ENCODE assay signal across 8 cellular contexts in the genomic region with DNA sequence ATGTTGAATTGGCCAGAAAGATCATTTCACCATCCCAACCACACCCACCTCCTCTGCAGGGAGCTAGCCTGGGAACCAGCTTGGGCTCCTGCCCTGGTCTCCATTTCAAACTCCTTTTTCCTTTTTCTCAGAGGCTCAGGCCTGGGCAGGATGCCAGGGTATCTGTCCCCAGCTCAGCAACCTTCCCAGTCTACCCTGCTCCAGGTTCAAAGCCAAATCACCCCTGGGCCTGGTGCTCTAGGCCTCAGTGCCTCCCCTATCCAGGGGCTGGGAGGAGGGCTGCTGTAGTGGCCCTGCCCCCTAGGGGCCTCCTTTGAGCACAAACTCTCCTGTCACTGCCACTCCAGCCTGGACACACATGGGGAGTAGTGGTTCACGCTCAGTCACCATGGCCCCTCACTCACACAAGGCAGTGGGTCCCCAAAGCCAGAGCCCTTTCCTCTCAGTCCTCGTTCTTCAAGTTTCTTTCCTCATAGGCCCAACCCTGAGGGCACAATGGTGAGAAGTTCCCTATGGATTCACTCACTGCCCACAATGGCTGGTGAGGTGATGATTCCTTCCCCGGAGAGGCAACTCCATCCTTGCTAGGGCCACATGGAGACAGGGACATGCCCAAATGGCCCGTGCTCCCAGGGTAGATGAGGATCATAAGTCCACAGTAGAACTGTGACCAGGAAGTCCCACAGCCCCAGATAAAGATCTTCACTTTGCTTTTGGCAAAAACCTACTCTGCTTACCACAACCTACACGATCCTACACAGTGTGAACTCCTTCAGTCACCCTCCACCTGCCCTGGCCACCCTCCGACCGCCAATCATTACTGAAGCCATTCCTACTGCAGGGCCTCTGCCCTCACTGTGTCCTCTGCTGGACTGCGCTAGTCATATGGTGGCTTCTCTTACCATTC. TPM values are rescaled to one million over a fixed set of nuclear protein-coding genes. Genes with fewer than 3 reads are reported as not detected.
DNase-seq lines count a peak whose midpoint lies in the region; FAIRE-seq and TF ChIP-seq lines count a peak whose summit lies in the region.

No MANE protein-coding gene starts in this region.

- peak overlapping the region; percentile 87 for H3K27ac ChIP-seq in OCI-LY3 (ENCODE audit: low read length)

- H3K4me3 ChIP-seq in GM06990 (replicated peaks; ENCODE audit: low read depth, low read length) (no peak overlapping the region), OCI-LY3 (ENCODE audit: low read length) (peak overlapping the region; percentile 51)

- H3K36me3 ChIP-seq in GM06990 (ENCODE audit: control insufficient read depth, insufficient read depth, low read length): peaks cover 7% of the 10 kb centered on the region
- H3K36me3 ChIP-seq in OCI-LY3 (replicated peaks; ENCODE audit: low read depth, low read length): peaks cover 30% of the 10 kb centered on the region

- H3K4me1 Mint-ChIP-seq in endothelial cell (ENCODE audit: unreplicated experiment): peaks cover 22% of the 10 kb centered on the region

- peaks cover 48% of the 10 kb centered on the region for H3K79me2 ChIP-seq in OCI-LY3 (ENCODE audit: low read length)

- H3K4me1 ChIP-seq in OCI-LY3 (ENCODE audit: low read length): peaks cover 59% of the 10 kb centered on the region

- TF ChIP-seq CTCF in GM06990 (IDR thresholded peaks at IDR 0.05; ENCODE audit: insufficient read depth, low read length, poor library complexity, severe bottlenecking) (peak; percentile 50), OCI-LY3 (IDR thresholded peaks at IDR 0.05; ENCODE audit: low read depth, low read length) (peak; percentile 53), endothelial cell (IDR thresholded peaks at IDR 0.05; ENCODE audit: unreplicated experiment) (no peak)

- H4K20me1 ChIP-seq in OCI-LY3 (ENCODE audit: insufficient read depth, low read length): no peaks in the 10 kb centered on the region

- H2AFZ ChIP-seq in OCI-LY3 (ENCODE audit: low read depth, low read length): no peak overlapping the region

- no peak overlapping the region for H3K27ac Mint-ChIP-seq in endothelial cell (ENCODE audit: unreplicated experiment)

- no peak for FAIRE-seq in frontal cortex (lab: Jason Lieb, UNC)

- H3K27me3 ChIP-seq in GM06990 (replicated peaks; ENCODE audit: control insufficient read depth, insufficient read depth, low read length): no peaks in the 10 kb centered on the region
- H3K27me3 ChIP-seq in OCI-LY3 (ENCODE audit: low read depth, low read length): peaks cover 5% of the 10 kb centered on the region; the same call in 1 of the 2 replicates

- no peaks in the 10 kb centered on the region for H3K9me3 Mint-ChIP-seq in endothelial cell (ENCODE audit: unreplicated experiment)

- H3K4me3 Mint-ChIP-seq in endothelial cell (ENCODE audit: unreplicated experiment): peak overlapping the region; percentile 38

- H3K9ac ChIP-seq in OCI-LY3 (ENCODE audit: low read length): peak overlapping the region; percentile 80

- no peaks in the 10 kb centered on the region for H3K9me3 ChIP-seq in OCI-LY3 (ENCODE audit: insufficient read depth, low read length)

- peak overlapping the region; percentile 74 for H3K4me2 ChIP-seq in OCI-LY3 (ENCODE audit: low read length)

- DNase-seq in GM06990 (ENCODE audit: extremely low read depth, insufficient read length): peak; percentile 26
- no peak for DNase-seq in endothelial cell (ENCODE audit: low spot score)
- DNase-seq in renal cortical epithelial cell (ENCODE audit: low read depth): peak; percentile 19
- no peak for DNase-seq in AML-193 (lab: John Stamatoyannopoulos, UW)
- DNase-seq in frontal cortex (ENCODE audit: low spot score in 2 of 2): no peak
- DNase-seq in NCI-H146 treated with DMSO at 0.1 percent for 48 hours (lab: John Stamatoyannopoulos, UW; ENCODE audit: unreplicated experiment): no peak
- DNase-seq in SK-N-DZ (ENCODE audit: low spot score): no peak

- no peaks in the 10 kb centered on the region for H3K36me3 Mint-ChIP-seq in endothelial cell (ENCODE audit: low read depth, unreplicated experiment)

- H3K27me3 Mint-ChIP-seq in endothelial cell (ENCODE audit: unreplicated experiment): no peaks in the 10 kb centered on the region

RNA-seq across cellular contexts. Expression of a gene that starts 1.6 kb away (rescaled TPM):
- 25.0 TPM for total RNA-seq in endothelial cell (ENCODE audit: unreplicated experiment)
- 31.8 and 33.0 TPM in 2 replicates for total RNA-seq in renal cortical epithelial cell
- total RNA-seq in frontal cortex: 6.5 TPM
- 28.1 and 28.4 TPM in 2 replicates for polyA plus RNA-seq in SK-N-DZ (2014; cell fraction: cytosol; rRNA removed)
- 18.1 and 19.8 TPM in 2 replicates for polyA plus RNA-seq in SK-N-DZ (2014; cell fraction: nucleus; rRNA removed)

RNA-seq across cellular contexts. Expression of a gene that starts 12.1 kb away (rescaled TPM):
- total RNA-seq in endothelial cell (ENCODE audit: unreplicated experiment) (2.4 TPM), renal cortical epithelial cell (0.65 and 2.1 TPM in 2 replicates), frontal cortex (6.1 TPM)
- 2.1 and 3.6 TPM in 2 replicates for polyA plus RNA-seq in SK-N-DZ (2014; cell fraction: cytosol; rRNA removed)
- polyA plus RNA-seq in SK-N-DZ (2014; cell fraction: nucleus; rRNA removed): 18.2 and 18.8 TPM in 2 replicates

RNA-seq across cellular contexts. Expression of a gene that starts 19.1 kb away (rescaled TPM):
- total RNA-seq in endothelial cell (ENCODE audit: unreplicated experiment) (80.0 TPM), renal cortical epithelial cell (23.1 and 30.5 TPM in 2 replicates), frontal cortex (28.5 TPM)
- polyA plus RNA-seq in SK-N-DZ (2014; cell fraction: cytosol; rRNA removed): 28.5 and 39.2 TPM in 2 replicates
- 30.8 and 39.5 TPM in 2 replicates for polyA plus RNA-seq in SK-N-DZ (2014; cell fraction: nucleus; rRNA removed)

RNA-seq across cellular contexts. Expression of a gene that starts 19.2 kb away (rescaled TPM):
- total RNA-seq in endothelial cell (ENCODE audit: unreplicated experiment) (31.5 TPM), renal cortical epithelial cell (6.4 and 7.1 TPM in 2 replicates), frontal cortex (11.4 TPM)
- polyA plus RNA-seq in SK-N-DZ (2014; cell fraction: cytosol; rRNA removed): 52.5 and 55.6 TPM in 2 replicates
- polyA plus RNA-seq in SK-N-DZ (2014; cell fraction: nucleus; rRNA removed): 46.6 and 51.6 TPM in 2 replicates

RNA-seq across cellular contexts. Expression of a gene that starts 41.0 kb away (rescaled TPM):
- total RNA-seq in endothelial cell (ENCODE audit: unreplicated experiment): 63.3 TPM
- 37.3 and 43.8 TPM in 2 replicates for total RNA-seq in renal cortical epithelial cell
- 25.7 TPM for total RNA-seq in frontal cortex
- 61.6 and 106 TPM in 2 replicates for polyA plus RNA-seq in SK-N-DZ (2014; cell fraction: cytosol; rRNA removed)
- 55.2 and 64.2 TPM in 2 replicates for polyA plus RNA-seq in SK-N-DZ (2014; cell fraction: nucleus; rRNA removed)

Comparison
In these comparisons a context has a peak if more than half of its experiments do, and no peak if none do; other contexts are left out.
1. DNase-seq: peak in GM06990 (single experiment) and renal cortical epithelial cell (single experiment); none in endothelial cell (single experiment), AML-193 (0 of 2), frontal cortex (0 of 2), NCI-H146 treated with DMSO at 0.1 percent for 48 hours (single experiment) and SK-N-DZ (single experiment).